18 cellular contexts compared by ENCODE assay signal in genomic region chr12:115450017-115450416, GRCh38.
"Had no signal": no experiment of that assay in that cellular context is flagged by ENCODE, and none has a peak within 500 bp of the region (broad histone marks: within the 10 kb centered on the region; RNA-seq: fewer than 3 reads in every experiment).

No MANE protein-coding gene starts in this region.

- H3K4me1 ChIP-seq: testis had no signal

- H3K4me3 Mint-ChIP-seq: activated CD4-positive, alpha-beta memory T cell treated with anti-CD3 and anti-CD28 coated beads for 36 hours; activated naive CD8-positive, alpha-beta T cell; central memory CD8-positive, alpha-beta T cell; stimulated activated naive CD8-positive, alpha-beta T cell treated with anti-CD3 and anti-CD28 coated beads, Interleukin-15, amount 100 ng/mL, for 72 hours had no signal

- DNase-seq: activated CD4-positive, alpha-beta memory T cell treated with anti-CD3 and anti-CD28 coated beads for 36 hours; activated effector memory CD4-positive, alpha-beta T cell treated with anti-CD3 and anti-CD28 coated beads, Interleukin-2, amount 50 U/mL, for 16 hours; activated T-cell treated with anti-CD3 and anti-CD28 coated beads, Interleukin-2, amount 50 U/mL, for 48 hours; amniotic stem cell; cortex of kidney; effector CD8-positive, alpha-beta T cell; foreskin fibroblast; hippocampal formation; ovary; sigmoid colon; spleen; stimulated activated naive CD8-positive, alpha-beta T cell treated with anti-CD3 and anti-CD28 coated beads, Interleukin-15, amount 100 ng/mL, for 72 hours; T-helper 1 cell; T1000; testis had no signal

- H3K27ac Mint-ChIP-seq: activated CD4-positive, alpha-beta memory T cell treated with anti-CD3 and anti-CD28 coated beads for 36 hours; activated naive CD8-positive, alpha-beta T cell; brain; stimulated activated naive CD8-positive, alpha-beta T cell treated with anti-CD3 and anti-CD28 coated beads, Interleukin-15, amount 100 ng/mL, for 72 hours had no signal

- H3K36me3 Mint-ChIP-seq: activated CD4-positive, alpha-beta memory T cell treated with anti-CD3 and anti-CD28 coated beads for 36 hours; activated naive CD8-positive, alpha-beta T cell; brain had no signal

- ATAC-seq: stimulated activated naive CD8-positive, alpha-beta T cell treated with anti-CD3 and anti-CD28 coated beads, Interleukin-15, amount 100 ng/mL, for 72 hours had no signal

- H3K9me3 ChIP-seq: ovary, sigmoid colon, spleen, testis had no signal

- H3K27ac ChIP-seq: ovary, sigmoid colon, spleen, testis had no signal

- H3K4me3 ChIP-seq: ovary, sigmoid colon, spleen, testis had no signal

- H3K9me3 Mint-ChIP-seq: activated CD4-positive, alpha-beta memory T cell treated with anti-CD3 and anti-CD28 coated beads for 36 hours had no signal

- H3K4me1 Mint-ChIP-seq: central memory CD8-positive, alpha-beta T cell had no signal

- H3K36me3 ChIP-seq: ovary, sigmoid colon, spleen had no signal

- H3K27me3 ChIP-seq: ovary, testis had no signal
